Comparison of ENCODE assay signal across 18 cellular contexts in genomic region chr3:8983591-8983990, GRCh38.
"Had no signal": no experiment of that assay in that cellular context is flagged by ENCODE, and none has a peak within 500 bp of the region (broad histone marks: within the 10 kb centered on the region; RNA-seq: fewer than 3 reads in every experiment).

No MANE protein-coding gene starts in this region.

- DNase-seq: dorsolateral prefrontal cortex; effector CD8-positive, alpha-beta T cell; heart right ventricle; kidney glomerular epithelial cell; left ventricle myocardium superior; naive thymus-derived CD8-positive, alpha-beta T cell; occipital lobe; pancreas; retina; right lobe of liver; stimulated activated CD4-positive, alpha-beta T cell treated with anti-CD3 and anti-CD28 coated beads, Interleukin-2, amount 100 ng/mL, for 24 hours; stimulated activated CD4-positive, alpha-beta T cell treated with anti-CD3 and anti-CD28 coated beads, Interleukin-4, amount 100 ng/mL, for 4 hours; stimulated activated naive CD4-positive, alpha-beta T cell treated with Interleukin-2 at 50 U/mL for 16 hours had no signal

- H3K9me3 ChIP-seq: pancreas, prostate gland, right lobe of liver had no signal

- H3K4me3 ChIP-seq: coronary artery, dorsolateral prefrontal cortex, heart right ventricle, lung, pancreas, prostate gland, right lobe of liver had no signal

- H3K27me3 ChIP-seq: dorsolateral prefrontal cortex, heart right ventricle, pancreas, right lobe of liver had no signal

- H3K36me3 ChIP-seq: pancreas, prostate gland, right lobe of liver had no signal

- H3K27ac ChIP-seq: coronary artery, pancreas, prostate gland, right lobe of liver had no signal

- H3K36me3 Mint-ChIP-seq: type B pancreatic cell had no signal

- ATAC-seq: esophagus mucosa; heart right ventricle; left ventricle myocardium superior; naive thymus-derived CD8-positive, alpha-beta T cell; pancreas had no signal

- H3K27ac Mint-ChIP-seq: type B pancreatic cell had no signal

- H3K4me1 ChIP-seq: pancreas, prostate gland had no signal

- H3K4me3 Mint-ChIP-seq: naive thymus-derived CD8-positive, alpha-beta T cell; type B pancreatic cell had no signal

- H3K9me3 Mint-ChIP-seq: type B pancreatic cell had no signal
